22 cellular contexts compared by ENCODE assay signal in genomic region chr17:38324732-38325131, GRCh38. TPM values are rescaled to one million over a fixed set of nuclear protein-coding genes. Genes with fewer than 3 reads are reported as not detected.
DNase-seq lines count a peak whose midpoint lies in the region; ATAC-seq and TF ChIP-seq lines count a peak whose summit lies in the region.
"Had no signal": no experiment of that assay in that cellular context is flagged by ENCODE, and none has a peak within 500 bp of the region (broad histone marks: within the 10 kb centered on the region; RNA-seq: fewer than 3 reads in every experiment).

No MANE protein-coding gene starts in this region.

- H3K9me3 Mint-ChIP-seq in WTC11, result no peaks in the 10 kb centered on the region
- H3K9me3 Mint-ChIP-seq: activated CD4-positive, alpha-beta memory T cell treated with anti-CD3 and anti-CD28 coated beads for 36 hours; activated naive CD4-positive, alpha-beta T cell treated with anti-CD3 and anti-CD28 coated beads for 36 hours; stimulated activated effector memory CD8-positive, alpha-beta T cell treated with anti-CD3 and anti-CD28 coated beads, Interleukin-12 subunit alpha, Interleukin-12 subunit beta, amount 100 ng/mL, for 72 hours; T-helper 1 cell treated with Interleukin-12 subunit alpha and Interleukin-12 subunit beta and Interleukin-4 antibody, amounts not matched to agents 30 μg/mL and 1 μg/mL, for 36 hours had no signal

- intact Hi-C loops in stomach (cut with DNase I; ENCODE audit: low total_unique reads), result no loop called here

- peaks cover 33% of the 10 kb centered on the region for H3K4me1 Mint-ChIP-seq in WTC11

- ATAC-seq in WTC11 (no peak), GM18909 (IDR thresholded peaks at IDR 0.05; ENCODE audit: poor library complexity, unreplicated experiment) (no peak)
- ATAC-seq: stimulated activated effector memory CD8-positive, alpha-beta T cell treated with anti-CD3 and anti-CD28 coated beads, Interleukin-12 subunit alpha, Interleukin-12 subunit beta, amount 100 ng/mL, for 72 hours had no signal

- H3K36me3 Mint-ChIP-seq in WTC11, result peaks cover 26% of the 10 kb centered on the region

- H3K4me3 ChIP-seq in HUES6 (ENCODE audit: low read depth, low read length), result no peak overlapping the region
- no peak overlapping the region for H3K4me3 ChIP-seq in iPS-20b (ENCODE audit: low read length)
- no peak overlapping the region for H3K4me3 ChIP-seq in stomach
- H3K4me3 ChIP-seq: transverse colon had no signal

- DNase-seq in WTC11 (ENCODE audit: low spot score) (no peak), stomach (no peak), H4 (ENCODE audit: low spot score) (no peak)
- no peak for DNase-seq in activated T-cell treated with anti-CD3 and anti-CD28 coated beads, Interleukin-2, amount 50 U/mL, for 48 hours
- DNase-seq in stimulated activated CD4-positive, alpha-beta T cell treated with anti-CD3 and anti-CD28 coated beads, Interleukin-4, amount 100 ng/mL, for 1 hour, result no peak
- DNase-seq: activated CD4-positive, alpha-beta memory T cell treated with anti-CD3 and anti-CD28 coated beads for 36 hours; activated T-cell treated with anti-CD3 and anti-CD28 coated beads for 4 hours; aorta; NCI-H1105; NCI-H524 treated with DMSO at 0.1 percent for 48 hours; retina; Right ventricle myocardium superior; transverse colon; WERI-Rb-1 had no signal

- 38 to 56% (median 50%) methylated on average over 2 of the region's 2 CpGs for WGBS in stomach, 5 donors

- H3K4me3 Mint-ChIP-seq in WTC11, result no peak overlapping the region
- H3K4me3 Mint-ChIP-seq: activated CD4-positive, alpha-beta memory T cell treated with anti-CD3 and anti-CD28 coated beads for 36 hours; stimulated activated effector memory CD8-positive, alpha-beta T cell treated with anti-CD3 and anti-CD28 coated beads, Interleukin-12 subunit alpha, Interleukin-12 subunit beta, amount 100 ng/mL, for 72 hours; T-helper 1 cell treated with Interleukin-12 subunit alpha and Interleukin-12 subunit beta and Interleukin-4 antibody, amounts not matched to agents 30 μg/mL and 1 μg/mL, for 36 hours had no signal

- no peak for TF ChIP-seq EP300 in stomach (IDR thresholded peaks at IDR 0.05)

- POLR2A ChIA-PET in WTC11 (lab: Charles Lee), result interaction anchor here (0.5 to 1.6 kb wide), 7 partner anchors 9 to 1876 kb away, joined by 3 to 5 read pairs (median 4); no protein-coding TSS in a partner anchor

- H3K27ac ChIP-seq in HUES6 (ENCODE audit: low read depth, low read length), result 0 out of 2 replicates have a peak overlapping the region, but pooled peaks have one; percentile 61
- H3K27ac ChIP-seq in iPS-20b (ENCODE audit: low read length), result no peak overlapping the region
- H3K27ac ChIP-seq in stomach, result peak overlapping the region in 3 of 5 donors; percentile 24 to 43 (median 33)
- H3K27ac ChIP-seq: WERI-Rb-1 had no signal

- H3K27me3 ChIP-seq in HUES6 (ENCODE audit: control insufficient read depth, insufficient read depth, low read length), result no peaks in the 10 kb centered on the region
- H3K27me3 ChIP-seq in iPS-20b (ENCODE audit: insufficient read depth, low read length), result no peaks in the 10 kb centered on the region
- H3K27me3 ChIP-seq in stomach, result peaks cover 0 to 8% (median 0%) of the 10 kb centered on the region in 3 donors

- H3K27ac Mint-ChIP-seq in WTC11, result peak overlapping the region; percentile 73; the same call in 1 of the 2 replicates
- H3K27ac Mint-ChIP-seq: activated CD4-positive, alpha-beta memory T cell treated with anti-CD3 and anti-CD28 coated beads for 36 hours; stimulated activated effector memory CD8-positive, alpha-beta T cell treated with anti-CD3 and anti-CD28 coated beads, Interleukin-12 subunit alpha, Interleukin-12 subunit beta, amount 100 ng/mL, for 72 hours; T-helper 1 cell treated with Interleukin-12 subunit alpha and Interleukin-12 subunit beta and Interleukin-4 antibody, amounts not matched to agents 30 μg/mL and 1 μg/mL, for 36 hours had no signal

- H3K36me3 ChIP-seq in HUES6 (ENCODE audit: control insufficient read depth, insufficient read depth, low read length) (peaks cover 34% of the 10 kb centered on the region), iPS-20b (ENCODE audit: insufficient read depth, low read depth, low read length) (peaks cover 34% of the 10 kb centered on the region), stomach (peaks cover 5 to 40% (median 36%) of the 10 kb centered on the region in 4 donors)

- no peak for TF ChIP-seq POLR2A in stomach (IDR thresholded peaks at IDR 0.05)

- no peak for TF ChIP-seq CTCF in WTC11 (IDR thresholded peaks at IDR 0.05)
- no peak for TF ChIP-seq CTCF in stomach (IDR thresholded peaks at IDR 0.05)

- H3K9ac ChIP-seq in HUES6 (ENCODE audit: low read length) (peak overlapping the region; percentile 31), iPS-20b (ENCODE audit: low read depth, low read length) (peak overlapping the region; percentile 66; the same call in 1 of the 2 replicates)

- H3K27me3 Mint-ChIP-seq in WTC11 (ENCODE audit: low read depth), result no peaks in the 10 kb centered on the region
- H3K27me3 Mint-ChIP-seq: activated CD4-positive, alpha-beta memory T cell treated with anti-CD3 and anti-CD28 coated beads for 36 hours had no signal

- H3K4me1 ChIP-seq in HUES6 (ENCODE audit: control insufficient read depth, insufficient read depth, low read length) (peaks cover 21% of the 10 kb centered on the region), iPS-20b (ENCODE audit: insufficient read depth, low read length) (peaks cover 13% of the 10 kb centered on the region; the same call in 1 of the 2 replicates), stomach (peaks cover 12 to 36% (median 22%) of the 10 kb centered on the region in 4 donors)
- H3K4me1 ChIP-seq: transverse colon had no signal

- H3K9me3 ChIP-seq in HUES6 (ENCODE audit: control insufficient read depth, insufficient read depth, low read depth, low read length), result no peaks in the 10 kb centered on the region
- H3K9me3 ChIP-seq in iPS-20b (ENCODE audit: insufficient read depth, low read depth, low read length), result no peaks in the 10 kb centered on the region
- H3K9me3 ChIP-seq in stomach, result no peaks in the 10 kb centered on the region
- H3K9me3 ChIP-seq: transverse colon had no signal

- CTCF ChIA-PET in WTC11 (lab: Charles Lee), result interaction anchor here (0.6 to 5.6 kb wide), 18 partner anchors 8 to 343 kb away, joined by 3 to 165 read pairs (median 5); no protein-coding TSS in a partner anchor

TF ChIP-seq in WTC11, 78 proteins besides CTCF, POLR2A, EP300 and RAD21:
- TF ChIP-seq ETV6 (CRISPR knock-in tag; IDR thresholded peaks at IDR 0.05), result no peak
- TF ChIP-seq PRRX2 (CRISPR knock-in tag; IDR thresholded peaks at IDR 0.05), result no peak
- TF ChIP-seq NR2C2 (CRISPR knock-in tag; IDR thresholded peaks at IDR 0.05), result no peak
- no peak for TF ChIP-seq FOXK1 (CRISPR knock-in tag; IDR thresholded peaks at IDR 0.05)
- no peak for TF ChIP-seq ZNF138 (CRISPR knock-in tag; conservative IDR thresholded peaks at IDR 0.05)
- no peak for TF ChIP-seq OVOL2 (CRISPR knock-in tag; IDR thresholded peaks at IDR 0.05; ENCODE audit: borderline replicate concordance)
- TF ChIP-seq PRDM15 (CRISPR knock-in tag; IDR thresholded peaks at IDR 0.05), result no peak

RNA-seq across cellular contexts. Expression of gene GPR179, which starts 19.0 kb away (rescaled TPM):
- 0.09 to 0.46 TPM (median 0.46 TPM) in 3 replicates for total RNA-seq in WTC11 (2021)
- total RNA-seq in stomach, result under 1 TPM in 1 of 5 donors, not detected in 4; 0.18 TPM
- under 1 TPM in 2 of 3 donors, not detected in 1; 0.03 to 0.06 TPM for polyA plus RNA-seq in stomach
- total RNA-seq in H4 (2014; rRNA removed; shearing (Covaris generic)), result 0.06 TPM in 1 of 2 replicates, not detected in the other
- total RNA-seq: aorta, chondrocyte, LHCN-M2 had no signal

RNA-seq across cellular contexts. Expression of gene SOCS7, which starts 26.9 kb away (rescaled TPM):
- total RNA-seq in WTC11 (2021) (32.3 to 34.4 TPM (median 33.6 TPM) in 3 replicates), stomach (10 to 100 TPM in 4 of 5 donors, 1 to 10 TPM in 1; 4.9 to 52.4 (median 14.1) TPM)
- 10 to 100 TPM in 1 of 3 donors, 1 to 10 TPM in 2; 2.5 to 10.4 (median 7.2) TPM for polyA plus RNA-seq in stomach
- 5.9 and 6.9 TPM in 2 replicates for total RNA-seq in H4 (2014; rRNA removed; shearing (Covaris generic))

RNA-seq across cellular contexts. Expression of gene MRPL45, which starts 27.8 kb away (rescaled TPM):
- 60.3 to 63.3 TPM (median 61.1 TPM) in 3 replicates for total RNA-seq in WTC11 (2021)
- total RNA-seq in stomach, result 10 to 100 TPM in 4 of 5 donors, 1 to 10 TPM in 1; 5.4 to 23.3 (median 12.8) TPM
- polyA plus RNA-seq in stomach, result 10 to 100 TPM; 31.4 to 49.2 (median 35.9) TPM
- total RNA-seq in H4 (2014; rRNA removed; shearing (Covaris generic)), result 59.2 and 59.5 TPM in 2 replicates
